In the genomic region with DNA sequence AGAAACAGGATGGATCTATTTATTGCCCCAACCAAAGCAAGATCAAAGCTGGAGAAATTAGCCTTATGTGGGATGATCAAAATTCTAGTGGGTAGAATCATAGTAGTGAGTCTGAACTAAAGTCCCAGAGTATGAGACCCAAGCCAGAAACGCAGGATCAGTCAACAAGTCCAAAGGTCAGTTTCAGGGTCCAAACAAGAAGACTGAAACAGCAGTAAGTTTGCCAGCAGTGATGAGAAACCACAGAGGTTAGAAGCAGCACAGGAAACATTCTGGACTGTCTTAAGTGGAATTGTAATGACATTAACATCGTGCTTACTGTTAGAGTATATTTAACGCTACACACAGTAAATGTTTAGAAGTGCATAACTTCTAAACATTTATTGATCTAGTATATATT, we compare ENCODE assay signal across 16 cellular contexts.
"Had no signal": no experiment of that assay in that cellular context is flagged by ENCODE, and none has a peak within 500 bp of the region (broad histone marks: within the 10 kb centered on the region; RNA-seq: fewer than 3 reads in every experiment).

No MANE protein-coding gene starts in this region.

- ATAC-seq: activated CD8-positive, alpha-beta memory T cell treated with anti-CD3 and anti-CD28 coated beads, Interleukin-2, amount 10 ng/mL, durations not matched to agents 7 days and 5 days; activated T-helper 17 cell treated with anti-CD3 and anti-CD28 coated beads, Interleukin-2, amount 50 U/mL, for 72 hours; effector memory CD8-positive, alpha-beta T cell; left cardiac atrium; natural killer cell treated with Interleukin-12 subunit alpha and Interleukin-12 subunit beta and Interleukin-15 and Interleukin-18, amount 100 ng/mL, for 72 hours; stimulated activated naive B cell treated with anti-CD40 and anti-IgM and Interleukin-4, amounts not matched to agents 10 μg/mL and 1 μg/mL and 100 μg/mL, for 72 hours; upper lobe of right lung had no signal

- H2AFZ ChIP-seq: parathyroid adenoma had no signal

- H3K27me3 ChIP-seq: neutrophil, upper lobe of right lung had no signal

- DNase-seq: activated CD4-positive, alpha-beta memory T cell treated with anti-CD3 and anti-CD28 coated beads, Interleukin-2, amount 10 ng/mL, durations not matched to agents 7 days and 5 days; activated CD4-positive, alpha-beta T cell treated with anti-CD3 and anti-CD28 coated beads for 48 hours; activated CD8-positive, alpha-beta memory T cell treated with anti-CD3 and anti-CD28 coated beads, Interleukin-2, amount 10 ng/mL, durations not matched to agents 7 days and 5 days; activated naive CD4-positive, alpha-beta T cell treated with Interleukin-2 at 50 U/mL for 16 hours; activated naive CD8-positive, alpha-beta T cell treated with anti-CD3 and anti-CD28 coated beads, Interleukin-2, amount 10 ng/mL, durations not matched to agents 7 days and 5 days; amygdala; effector memory CD8-positive, alpha-beta T cell; left cardiac atrium; stimulated activated naive B cell treated with anti-CD40 and anti-IgM and Interleukin-4, amounts not matched to agents 10 μg/mL and 1 μg/mL and 100 μg/mL, for 72 hours; upper lobe of right lung had no signal

- H3K79me2 ChIP-seq: parathyroid adenoma had no signal

- H3K9ac ChIP-seq: parathyroid adenoma had no signal

- H3K36me3 ChIP-seq: neutrophil, thoracic aorta, upper lobe of right lung had no signal

- H3K27ac ChIP-seq: neutrophil, parathyroid adenoma, thoracic aorta, upper lobe of right lung had no signal

- H3K4me1 ChIP-seq: parathyroid adenoma, upper lobe of right lung had no signal

- H3K9me3 ChIP-seq: neutrophil, thoracic aorta, upper lobe of right lung had no signal

- H3K4me3 ChIP-seq: lung, thoracic aorta, upper lobe of right lung had no signal
